In genomic region chr4:93659629-93660028, GRCh38 we compare ENCODE assay signal across 25 cellular contexts.
A peak's percentile ranks its signal among the peaks of the same experiment; 100 is the strongest.
DNase-seq lines count a peak whose midpoint lies in the region; ATAC-seq and TF ChIP-seq lines count a peak whose summit lies in the region.
"Had no signal": no experiment of that assay in that cellular context is flagged by ENCODE, and none has a peak within 500 bp of the region (broad histone marks: within the 10 kb centered on the region; RNA-seq: fewer than 3 reads in every experiment).

No MANE protein-coding gene starts in this region.

- no peak overlapping the region for H2BK5ac ChIP-seq in IMR-90 (ENCODE audit: low read depth, low read length, poor library complexity, severe bottlenecking)

- no peaks in the 10 kb centered on the region for H3K9me1 ChIP-seq in IMR-90 (ENCODE audit: insufficient read depth, low read length)

- TF ChIP-seq CTCF in IMR-90 (conservative IDR thresholded peaks at IDR 0.05; ENCODE audit: low read depth, low read length) (no peak), kidney epithelial cell (IDR thresholded peaks at IDR 0.05; ENCODE audit: insufficient read depth, low read length, poor library complexity, severe bottlenecking) (no peak)

- no peak overlapping the region for H3K23ac ChIP-seq in IMR-90 (ENCODE audit: low read depth, low read length)

- ATAC-seq in IMR-90 (ENCODE audit: low read depth), result peak; percentile 65
- no peak for ATAC-seq in HG03097 (IDR thresholded peaks at IDR 0.05; ENCODE audit: low FRiP score, unreplicated experiment)
- ATAC-seq: A549; activated CD8-positive, alpha-beta T cell treated with anti-CD3 and anti-CD28 coated beads for 36 hours; activated T-helper 17 cell treated with anti-CD3 and anti-CD28 coated beads, Interleukin-2, amount 50 U/mL, for 72 hours; stimulated activated naive B cell treated with anti-CD40 and anti-IgM and Interleukin-4, amounts not matched to agents 10 μg/mL and 1 μg/mL and 100 μg/mL, for 72 hours; T-helper 17 cell had no signal

- H4K8ac ChIP-seq in IMR-90 (ENCODE audit: low read depth in 2 of 2, low read length in 2 of 2), result no peak overlapping the region

- no peak overlapping the region for H3K18ac ChIP-seq in IMR-90 (ENCODE audit: low read depth, low read length)

- no peaks in the 10 kb centered on the region for H3K79me1 ChIP-seq in IMR-90 (ENCODE audit: low read depth in 1 of 2, low read length in 2 of 2)

- H4K91ac ChIP-seq in IMR-90 (ENCODE audit: insufficient read depth, low read depth, low read length), result no peak overlapping the region

- in situ Hi-C loops in IMR-90 (cut with MboI; ENCODE audit: low sequenced_read_pairs), result no loop called here

- intact Hi-C loops in IMR-90 (cut with micrococcal nuclease), result no loop called here

- dilution Hi-C loops in IMR-90 (cut with HindIII; ENCODE audit: low sequenced_read_pairs, unreplicated experiment), result no loop called here

- H3K4me3 ChIP-seq in IMR-90 (ENCODE audit: insufficient read depth, low read depth, low read length), result no peak overlapping the region
- H3K4me3 ChIP-seq in kidney epithelial cell (ENCODE audit: low read depth, low read length), result no peak overlapping the region
- no peak overlapping the region for H3K4me3 ChIP-seq in effector memory CD4-positive, alpha-beta T cell (ENCODE audit: insufficient read depth, low read depth, low read length, poor library complexity, severe bottlenecking)
- H3K4me3 ChIP-seq: A549, dorsolateral prefrontal cortex, ovary, right atrium auricular region, suprapubic skin had no signal

- H3K9me3 ChIP-seq in IMR-90 (ENCODE audit: control insufficient read depth, insufficient read depth, low read length), result no peaks in the 10 kb centered on the region
- H3K9me3 ChIP-seq in effector memory CD4-positive, alpha-beta T cell (ENCODE audit: control insufficient read depth, low read length), result no peaks in the 10 kb centered on the region
- H3K9me3 ChIP-seq: A549, ovary, right atrium auricular region, suprapubic skin had no signal

- no peak overlapping the region for H2AFZ ChIP-seq in IMR-90 (replicated peaks; ENCODE audit: low read length, poor library complexity)

- no peak for TF ChIP-seq POLR2A in IMR-90 (IDR thresholded peaks at IDR 0.05; ENCODE audit: low read depth, low read length)

- H2AK9ac ChIP-seq in IMR-90 (replicated peaks; ENCODE audit: low read depth, low read length, poor library complexity), result no peak overlapping the region

- H2BK20ac ChIP-seq in IMR-90 (ENCODE audit: low read depth, low read length), result no peak overlapping the region

- no peaks in the 10 kb centered on the region for H3K36me3 ChIP-seq in IMR-90 (ENCODE audit: control insufficient read depth, insufficient read depth, low read length)
- H3K36me3 ChIP-seq in kidney epithelial cell (ENCODE audit: control insufficient read depth, insufficient read depth, low read length), result no peaks in the 10 kb centered on the region
- H3K36me3 ChIP-seq in effector memory CD4-positive, alpha-beta T cell (ENCODE audit: control insufficient read depth, insufficient read depth, low read length), result no peaks in the 10 kb centered on the region
- H3K36me3 ChIP-seq: ovary, right atrium auricular region, suprapubic skin had no signal

- no TSS peak for BruUV-seq in IMR-90 (replicated peaks; lab: Mats Ljungman, UMichigan)

- POLR2A ChIA-PET in IMR-90 (lab: Charles Lee; ENCODE audit: unreplicated experiment), result no interaction called here

- WGBS in IMR-90 (ENCODE audit: extremely low coverage in 2 of 2, insufficient read length in 1 of 2), 2 experiments, result no CpG with 5 or more reads among the region's 2 CpGs

- H3K9ac ChIP-seq in IMR-90 (ENCODE audit: low read depth, low read length), result no peak overlapping the region

- H4K5ac ChIP-seq in IMR-90 (ENCODE audit: low read depth, low read length), result no peak overlapping the region

- no peak overlapping the region for H3K4me2 ChIP-seq in IMR-90 (ENCODE audit: low read depth, low read length)
- H3K4me2 ChIP-seq: A549 had no signal

- no peaks in the 10 kb centered on the region for H4K20me1 ChIP-seq in IMR-90 (ENCODE audit: insufficient read depth, low read length)

- H3K56ac ChIP-seq in IMR-90 (ENCODE audit: extremely low read depth, insufficient read depth, low read length), result no peak overlapping the region

- H2AK5ac ChIP-seq in IMR-90 (ENCODE audit: low read depth, low read length), result no peak overlapping the region

- H3K27me3 ChIP-seq in IMR-90 (ENCODE audit: control insufficient read depth, insufficient read depth, low read length), result no peaks in the 10 kb centered on the region
- no peaks in the 10 kb centered on the region for H3K27me3 ChIP-seq in kidney epithelial cell (ENCODE audit: control insufficient read depth, insufficient read depth, low read length)
- H3K27me3 ChIP-seq in effector memory CD4-positive, alpha-beta T cell (replicated peaks; ENCODE audit: control insufficient read depth, insufficient read depth, low read length, poor library complexity, severe bottlenecking), result no peaks in the 10 kb centered on the region
- H3K27me3 ChIP-seq: dorsolateral prefrontal cortex, ovary, right atrium auricular region, suprapubic skin had no signal

- H3K14ac ChIP-seq in IMR-90 (replicated peaks; ENCODE audit: low read depth, low read length), result no peak overlapping the region

- no peak for TF ChIP-seq RAD21 in IMR-90 (IDR thresholded peaks at IDR 0.05; ENCODE audit: low read length)

- H2BK15ac ChIP-seq in IMR-90 (ENCODE audit: low read depth, low read length), result no peak overlapping the region

- no peak overlapping the region for H3K27ac ChIP-seq in IMR-90 (ENCODE audit: insufficient read depth, low read length)
- H3K27ac ChIP-seq in effector memory CD4-positive, alpha-beta T cell (ENCODE audit: insufficient read depth, low read length, poor library complexity, severe bottlenecking), result no peak overlapping the region
- H3K27ac ChIP-seq: A549, dorsolateral prefrontal cortex, ovary, right atrium auricular region, RWPE1, suprapubic skin had no signal

- no peaks in the 10 kb centered on the region for H3K4me1 ChIP-seq in IMR-90 (ENCODE audit: control insufficient read depth, insufficient read depth, low read length)
- no peaks in the 10 kb centered on the region for H3K4me1 ChIP-seq in effector memory CD4-positive, alpha-beta T cell (ENCODE audit: control insufficient read depth, insufficient read depth, low read length, poor library complexity, severe bottlenecking)
- H3K4me1 ChIP-seq: A549, right atrium auricular region, suprapubic skin had no signal

- H2BK120ac ChIP-seq in IMR-90 (ENCODE audit: low read depth, low read length), result no peak overlapping the region

- no peak overlapping the region for H3K4ac ChIP-seq in IMR-90 (ENCODE audit: low read depth, low read length)

- DNase-seq in AG08396 (ENCODE audit: low spot score) (peak; percentile 6), IMR-90 (peak; percentile 30), amniotic epithelial cell (ENCODE audit: low read depth) (peak; percentile 1), kidney epithelial cell (ENCODE audit: low read depth) (peak; percentile 1), NCI-H526 treated with DMSO at 0.1 percent for 48 hours (lab: John Stamatoyannopoulos, UW) (no peak)
- no peak for DNase-seq in activated T-cell treated with anti-CD3 and anti-CD28 coated beads, Interleukin-2, amount 50 U/mL, for 1 hour
- DNase-seq in effector memory CD4-positive, alpha-beta T cell, result no peak
- DNase-seq: activated CD8-positive, alpha-beta memory T cell treated with anti-CD3 and anti-CD28 coated beads, Interleukin-2, amount 50 U/mL, for 48 hours; activated CD8-positive, alpha-beta T cell treated with anti-CD3 and anti-CD28 coated beads for 36 hours; activated naive CD4-positive, alpha-beta T cell treated with anti-CD3 and anti-CD28 coated beads, Interleukin-2, amount 50 U/mL, for 16 hours; amniotic stem cell; CD4-positive, alpha-beta T cell; dorsolateral prefrontal cortex; NCI-H1048; NCI-H446 treated with DMSO at 0.1 percent for 48 hours; ovary; small intestine; stimulated activated naive B cell treated with anti-CD40 and anti-IgM and Interleukin-4, amounts not matched to agents 10 μg/mL and 1 μg/mL and 100 μg/mL, for 72 hours; T-helper 17 cell had no signal

- CTCF ChIA-PET in IMR-90 (lab: Yijun Ruan, JAX), result no interaction called here

TF ChIP-seq in IMR-90, 13 proteins besides CTCF, POLR2A, EP300 and RAD21:
- TF ChIP-seq FOS (IDR thresholded peaks at IDR 0.05; ENCODE audit: low read depth, low read length) (peak; percentile 28; the same call in 1 of the 2 replicates), MAFK (IDR thresholded peaks at IDR 0.05; ENCODE audit: low read depth, low read length) (0 out of 2 replicates have a peak, but pooled peaks have one; percentile 20), MXI1 (IDR thresholded peaks at IDR 0.05; ENCODE audit: borderline replicate concordance, low read depth, low read length) (no peak)

Comparison
In these comparisons a context has a peak if more than half of its experiments do, and no peak if none do; other contexts are left out.
1. DNase-seq: peak in AG08396 (single experiment), IMR-90 (single experiment), amniotic epithelial cell (single experiment) and kidney epithelial cell (single experiment); none in activated T-cell treated with anti-CD3 and anti-CD28 coated beads, Interleukin-2, amount 50 U/mL, for 1 hour (single experiment), NCI-H526 treated with DMSO at 0.1 percent for 48 hours (single experiment) and effector memory CD4-positive, alpha-beta T cell (0 of 3).